ENCODE assay signal across 1 cellular context in genomic region chr16:894136-894535, GRCh38.
TF ChIP-seq lines count a peak whose summit lies in the region.

No MANE protein-coding gene starts in this region.

TF ChIP-seq in H1, 55 proteins besides CTCF, POLR2A, EP300 and RAD21 (continued from another document):
- TF ChIP-seq E2F6 (IDR thresholded peaks at IDR 0.05) (no peak), SP2 (IDR thresholded peaks at IDR 0.05; ENCODE audit: low read length) (no peak), JUND (IDR thresholded peaks at IDR 0.05; ENCODE audit: low read length) (no peak), BACH1 (IDR thresholded peaks at IDR 0.05; ENCODE audit: low read length) (no peak), RNF2 (IDR thresholded peaks at IDR 0.05; ENCODE audit: borderline replicate concordance, low read depth, low read length, missing control alignments, poor library complexity, severe bottlenecking) (no peak), CHD7 (IDR thresholded peaks at IDR 0.05; ENCODE audit: insufficient replicate concordance, low read length) (no peak), SAP30 (IDR thresholded peaks at IDR 0.05; ENCODE audit: insufficient read depth, insufficient replicate concordance, low read length) (no peak), ZNF274 (IDR thresholded peaks at IDR 0.05; ENCODE audit: borderline replicate concordance, extremely low read depth, low read length) (no peak), SIX5 (IDR thresholded peaks at IDR 0.05; ENCODE audit: low read depth, low read length) (no peak), RBBP5 (IDR thresholded peaks at IDR 0.05; ENCODE audit: borderline replicate concordance, low read depth, low read length) (no peak), CEBPB (IDR thresholded peaks at IDR 0.05; ENCODE audit: low read depth, low read length) (no peak), EZH2 (IDR thresholded peaks at IDR 0.05; ENCODE audit: low read depth, low read length, severe bottlenecking) (no peak), BRCA1 (IDR thresholded peaks at IDR 0.05; ENCODE audit: low read depth, low read length) (no peak), TAF7 (optimal IDR thresholded peaks at IDR 0.05; ENCODE audit: borderline replicate concordance, low read depth, low read length) (no peak), NANOG (IDR thresholded peaks at IDR 0.05; ENCODE audit: insufficient read depth, low read depth, low read length, poor library complexity, severe bottlenecking) (no peak), SUZ12 (IDR thresholded peaks at IDR 0.05; ENCODE audit: low read length) (no peak)
